ENCODE assay signal across 28 cellular contexts in genomic region chr12:53940448-53941014, GRCh38. TPM values are rescaled to one million over a fixed set of nuclear protein-coding genes. Genes with fewer than 3 reads are reported as not detected.
DNase-seq lines count a peak whose midpoint lies in the region; ATAC-seq and TF ChIP-seq lines count a peak whose summit lies in the region.
"Had no signal": no experiment of that assay in that cellular context is flagged by ENCODE, and none has a peak within 500 bp of the region (broad histone marks: within the 10 kb centered on the region; RNA-seq: fewer than 3 reads in every experiment).

No MANE protein-coding gene starts in this region.

- H3K27me3 ChIP-seq in H7 (ENCODE audit: control insufficient read depth, insufficient read depth, low read length), result peaks cover 100% of the 10 kb centered on the region
- no peaks in the 10 kb centered on the region for H3K27me3 ChIP-seq in Panc1 (ENCODE audit: control insufficient read depth, insufficient read depth, low read length)
- peaks cover 98% of the 10 kb centered on the region for H3K27me3 ChIP-seq in iPS-15b (ENCODE audit: control insufficient read depth, insufficient read depth, low read length)
- H3K27me3 ChIP-seq in tibial artery, result peaks cover 9 to 90% of the 10 kb centered on the region in 2 donors

- H3K9me3 ChIP-seq in Panc1 (ENCODE audit: control insufficient read depth, insufficient read depth, low read depth, low read length) (no peaks in the 10 kb centered on the region), iPS-15b (ENCODE audit: control insufficient read depth, insufficient read depth, low read length) (no peaks in the 10 kb centered on the region), tibial artery (no peaks in the 10 kb centered on the region)
- H3K9me3 ChIP-seq: esophagus squamous epithelium had no signal

- POLR2A ChIA-PET in Panc1 (lab: Charles Lee), result interaction anchor here (0.5 to 0.6 kb wide), 2 partner anchors 250 to 388 kb away, joined by 3 read pairs; no protein-coding TSS in a partner anchor

- no peak for ATAC-seq in Panc1
- ATAC-seq in HG02623 (IDR thresholded peaks at IDR 0.05; ENCODE audit: unreplicated experiment), result no peak
- ATAC-seq: activated T-cell treated with anti-CD3 and anti-CD28 coated beads, Interleukin-2, amount 50 U/mL, for 4 hours had no signal

- in situ Hi-C loops in Panc1 (cut with HindIII; ENCODE audit: low pct_unique_long_range_greater_than_20kb, low sequenced_read_pairs), result no loop called here

- CTCF ChIA-PET in Panc1 (lab: Charles Lee), result interaction anchor here (0.6 kb wide), 1 partner anchor 176 kb away, joined by 3 read pairs; no protein-coding TSS in a partner anchor

- intact Hi-C loops in Panc1 (cut with micrococcal nuclease; ENCODE audit: unreplicated experiment) (no loop called here), tibial artery (cut with DNase I; ENCODE audit: low total_unique reads) (no loop called here)

- H3K27ac ChIP-seq in Panc1 (ENCODE audit: low read length) (peak overlapping the region; percentile 99), skin epidermis (peak overlapping the region in 8 of 21 experiments; percentile 36 to 87 (median 73)), tibial artery (no peak overlapping the region)
- H3K27ac ChIP-seq: cardiac muscle cell, coronary artery, esophagus squamous epithelium, hepatocyte had no signal

- no peak overlapping the region for H3K9ac ChIP-seq in iPS-15b (ENCODE audit: low read depth, low read length)

- BruUV-seq in Panc1 (replicated peaks; lab: Mats Ljungman, UMichigan), result no TSS peak

- H3K4me1 ChIP-seq in Panc1 (ENCODE audit: control insufficient read depth, insufficient read depth, low read length) (peaks cover 46% of the 10 kb centered on the region), iPS-15b (ENCODE audit: control insufficient read depth, insufficient read depth, low read length) (no peaks in the 10 kb centered on the region), tibial artery (peaks cover 0 to 32% (median 15%) of the 10 kb centered on the region in 4 donors)

- TF ChIP-seq CTCF in Panc1 (IDR thresholded peaks at IDR 0.05) (no peak), tibial artery (IDR thresholded peaks at IDR 0.05) (no peak)

- H3K4me3 ChIP-seq in H7 (ENCODE audit: insufficient read depth, low read depth, low read length) (no peak overlapping the region), Panc1 (ENCODE audit: low read depth in 2 of 2, low read length in 2 of 2) (peak overlapping the region; percentile 86 to 98), iPS-15b (ENCODE audit: low read depth, low read length) (peak overlapping the region; percentile 10), skin epidermis (peak overlapping the region; percentile 33 to 58 (median 40)), tibial artery (peak overlapping the region in 1 of 2 donors; percentile 61)
- H3K4me3 ChIP-seq: cardiac muscle cell, coronary artery, hepatocyte had no signal

- DNase-seq in H7 (peak; percentile 28), Panc1 (ENCODE audit: low read depth, low spot score) (no peak), tibial artery (no peak), DMS 273 treated with DMSO at 0.1 percent for 48 hours (lab: John Stamatoyannopoulos, UW) (no peak)
- DNase-seq: activated CD4-positive, alpha-beta T cell treated with anti-CD3 and anti-CD28 coated beads for 4 hours; activated naive CD4-positive, alpha-beta T cell treated with anti-CD3 and anti-CD28 coated beads for 36 hours; activated T-cell treated with anti-CD3 and anti-CD28 coated beads, Interleukin-2, amount 50 U/mL, for 4 hours; esophagus squamous epithelium; HCEC 1CT; NCI-H1105 treated with DMSO at 0.1 percent for 48 hours; NCI-H2081; OCI-M1; SIG-M5; stimulated activated CD4-positive, alpha-beta T cell treated with anti-CD3 and anti-CD28 coated beads, Interleukin-1b, Interleukin-23, amount 100 ng/mL, for 48 hours had no signal

- H3K36me3 ChIP-seq in H7 (replicated peaks; ENCODE audit: control insufficient read depth, insufficient read depth, low read length), result no peaks in the 10 kb centered on the region
- peaks cover 5% of the 10 kb centered on the region for H3K36me3 ChIP-seq in Panc1 (ENCODE audit: control insufficient read depth, insufficient read depth, low read length)
- no peaks in the 10 kb centered on the region for H3K36me3 ChIP-seq in iPS-15b (ENCODE audit: control insufficient read depth, insufficient read depth, low read length)
- H3K36me3 ChIP-seq in tibial artery, result no peaks in the 10 kb centered on the region
- H3K36me3 ChIP-seq: cardiac muscle cell, esophagus squamous epithelium had no signal

RNA-seq across cellular contexts. Expression of gene HOXC13, which starts 1.9 kb away (rescaled TPM):
- not detected in 2 replicates for total RNA-seq in H7 (2014; rRNA removed; shearing (Covaris generic))
- total RNA-seq in Panc1 (2021; ENCODE audit: unreplicated experiment), result 93.5 TPM
- polyA plus RNA-seq in Panc1 (2012; ENCODE audit: insufficient read length), result 125 TPM
- total RNA-seq: activated CD8-positive, alpha-beta memory T cell treated with anti-CD3 and anti-CD28 coated beads for 36 hours; activated naive CD4-positive, alpha-beta T cell treated with anti-CD3 and anti-CD28 coated beads for 36 hours; activated T-cell treated with anti-CD3 and anti-CD28 coated beads, Interleukin-2, amount 50 U/mL, for 4 hours; cardiac muscle cell; frontal cortex; liver; mononuclear cell; skeletal muscle tissue; T-helper 1 cell treated with Interleukin-12 subunit alpha and Interleukin-12 subunit beta and Interleukin-4 antibody, amounts not matched to agents 30 ng/mL and 1 ng/mL, for 36 hours had no signal
- polyA plus RNA-seq: cardiac muscle cell, CD14-positive monocyte, liver, neural cell had no signal

RNA-seq across cellular contexts. Expression of gene HOXC12, which starts 14.2 kb away (rescaled TPM):
- total RNA-seq in H7 (2014; rRNA removed; shearing (Covaris generic)), result not detected in 2 replicates
- 5.1 TPM for total RNA-seq in Panc1 (2021; ENCODE audit: unreplicated experiment)
- 15.1 TPM for polyA plus RNA-seq in Panc1 (2012; ENCODE audit: insufficient read length)
- total RNA-seq: activated CD8-positive, alpha-beta memory T cell treated with anti-CD3 and anti-CD28 coated beads for 36 hours; activated naive CD4-positive, alpha-beta T cell treated with anti-CD3 and anti-CD28 coated beads for 36 hours; activated T-cell treated with anti-CD3 and anti-CD28 coated beads, Interleukin-2, amount 50 U/mL, for 4 hours; cardiac muscle cell; esophagus squamous epithelium; frontal cortex; hepatocyte; liver; mononuclear cell; skeletal muscle tissue; T-helper 1 cell treated with Interleukin-12 subunit alpha and Interleukin-12 subunit beta and Interleukin-4 antibody, amounts not matched to agents 30 ng/mL and 1 ng/mL, for 36 hours had no signal
- polyA plus RNA-seq: cardiac muscle cell, CD14-positive monocyte, hepatocyte, liver, neural cell had no signal

RNA-seq across cellular contexts. Expression of gene HOXC11, which starts 32.4 kb away (rescaled TPM):
- total RNA-seq in H7 (2014; rRNA removed; shearing (Covaris generic)), result not detected in 2 replicates
- total RNA-seq in Panc1 (2021; ENCODE audit: unreplicated experiment), result 17.0 TPM
- 19.6 TPM for polyA plus RNA-seq in Panc1 (2012; ENCODE audit: insufficient read length)
- total RNA-seq: activated CD8-positive, alpha-beta memory T cell treated with anti-CD3 and anti-CD28 coated beads for 36 hours; activated naive CD4-positive, alpha-beta T cell treated with anti-CD3 and anti-CD28 coated beads for 36 hours; activated T-cell treated with anti-CD3 and anti-CD28 coated beads, Interleukin-2, amount 50 U/mL, for 4 hours; cardiac muscle cell; esophagus squamous epithelium; frontal cortex; liver; mononuclear cell; T-helper 1 cell treated with Interleukin-12 subunit alpha and Interleukin-12 subunit beta and Interleukin-4 antibody, amounts not matched to agents 30 ng/mL and 1 ng/mL, for 36 hours had no signal
- polyA plus RNA-seq: cardiac muscle cell, CD14-positive monocyte, liver, neural cell had no signal

RNA-seq across cellular contexts. Expression of gene HOTAIR, which starts 34.2 kb away (rescaled TPM):
- total RNA-seq in H7 (2014; rRNA removed; shearing (Covaris generic)), result not detected in 2 replicates
- total RNA-seq in Panc1 (2021; ENCODE audit: unreplicated experiment), result 31.7 TPM
- 25.6 TPM for polyA plus RNA-seq in Panc1 (2012; ENCODE audit: insufficient read length)
- total RNA-seq: activated CD8-positive, alpha-beta memory T cell treated with anti-CD3 and anti-CD28 coated beads for 36 hours; activated naive CD4-positive, alpha-beta T cell treated with anti-CD3 and anti-CD28 coated beads for 36 hours; activated T-cell treated with anti-CD3 and anti-CD28 coated beads, Interleukin-2, amount 50 U/mL, for 4 hours; cardiac muscle cell; esophagus squamous epithelium; frontal cortex; liver; mononuclear cell; T-helper 1 cell treated with Interleukin-12 subunit alpha and Interleukin-12 subunit beta and Interleukin-4 antibody, amounts not matched to agents 30 ng/mL and 1 ng/mL, for 36 hours had no signal
- polyA plus RNA-seq: cardiac muscle cell, CD14-positive monocyte, liver, neural cell had no signal

RNA-seq across cellular contexts. Expression of gene HOXC10, which starts 44.4 kb away (rescaled TPM):
- not detected in 2 replicates for total RNA-seq in H7 (2014; rRNA removed; shearing (Covaris generic))
- total RNA-seq in Panc1 (2021; ENCODE audit: unreplicated experiment), result 154 TPM
- 178 TPM for polyA plus RNA-seq in Panc1 (2012; ENCODE audit: insufficient read length)
- total RNA-seq: activated CD8-positive, alpha-beta memory T cell treated with anti-CD3 and anti-CD28 coated beads for 36 hours; activated naive CD4-positive, alpha-beta T cell treated with anti-CD3 and anti-CD28 coated beads for 36 hours; activated T-cell treated with anti-CD3 and anti-CD28 coated beads, Interleukin-2, amount 50 U/mL, for 4 hours; cardiac muscle cell; frontal cortex; liver; mononuclear cell; T-helper 1 cell treated with Interleukin-12 subunit alpha and Interleukin-12 subunit beta and Interleukin-4 antibody, amounts not matched to agents 30 ng/mL and 1 ng/mL, for 36 hours had no signal
- polyA plus RNA-seq: cardiac muscle cell, CD14-positive monocyte, liver, neural cell had no signal

Comparison
In these comparisons a context has a peak if more than half of its experiments do, and no peak if none do; other contexts are left out.
1. RNA of gene HOXC13, which starts 1.9 kb away (total RNA-seq): 93.5 TPM in Panc1 (single experiment); not detected in H7; every median in the first group is over 10 times any median in the second.
2. RNA of gene HOXC11, which starts 32.4 kb away (total RNA-seq): 17.0 TPM in Panc1 (single experiment); not detected in H7; every median in the first group is over 10 times any median in the second.